In genomic region chr15:70882361-70882760, GRCh38 we compare ENCODE assay signal across 17 cellular contexts. TPM values are rescaled to one million over a fixed set of nuclear protein-coding genes. Genes with fewer than 3 reads are reported as not detected.
DNase-seq lines count a peak whose midpoint lies in the region; ATAC-seq and TF ChIP-seq lines count a peak whose summit lies in the region.
"Had no signal": no experiment of that assay in that cellular context is flagged by ENCODE, and none has a peak within 500 bp of the region (broad histone marks: within the 10 kb centered on the region; RNA-seq: fewer than 3 reads in every experiment).

No MANE protein-coding gene starts in this region.

- no peaks in the 10 kb centered on the region for H3K9me3 ChIP-seq in fibroblast of lung (ENCODE audit: control insufficient read depth, insufficient read depth, low read depth, low read length)

- CTCF ChIA-PET in RWPE1 (lab: Yijun Ruan, JAX): interaction anchor here (1.2 kb wide), 1 partner anchor 57 kb away, joined by 4 read pairs; no protein-coding TSS in a partner anchor

- no peak overlapping the region for H3K4me3 ChIP-seq in fibroblast of lung (replicated peaks in 1 of 4; ENCODE audit: control extremely low read depth in 1 of 4, insufficient read depth in 1 of 4, low read depth in 3 of 4, low read length in 4 of 4)

- peaks cover 8% of the 10 kb centered on the region for H3K4me1 Mint-ChIP-seq in stimulated activated naive CD8-positive, alpha-beta T cell treated with anti-CD3 and anti-CD28 coated beads, Interleukin-15, amount 100 ng/mL, for 72 hours
- H3K4me1 Mint-ChIP-seq: CD4-positive, CD25-positive, alpha-beta regulatory T cell; H9; IgD-negative memory B cell had no signal

- H3K4me2 ChIP-seq in fibroblast of lung (ENCODE audit: extremely low read depth, insufficient read depth, low read length): peak overlapping the region; percentile 35

- H3K27me3 ChIP-seq in fibroblast of lung (ENCODE audit: control insufficient read depth, insufficient read depth, low read length): no peaks in the 10 kb centered on the region

- no peaks in the 10 kb centered on the region for H3K79me2 ChIP-seq in fibroblast of lung (ENCODE audit: control insufficient read depth, insufficient read depth, low read length)

- no peak overlapping the region for H3K4me3 Mint-ChIP-seq in stimulated activated naive CD8-positive, alpha-beta T cell treated with anti-CD3 and anti-CD28 coated beads, Interleukin-15, amount 100 ng/mL, for 72 hours
- H3K4me3 Mint-ChIP-seq: CD4-positive, CD25-positive, alpha-beta regulatory T cell; H9; IgD-negative memory B cell had no signal

- POLR2A ChIA-PET in RWPE1 (lab: Yijun Ruan, JAX; ENCODE audit: low non-redundant PET): no interaction called here

- H4K20me1 ChIP-seq in fibroblast of lung (ENCODE audit: control insufficient read depth, extremely low read depth, insufficient read depth, low read length): no peaks in the 10 kb centered on the region

- no peak overlapping the region for H3K9ac ChIP-seq in fibroblast of lung (ENCODE audit: insufficient read depth, low read length)

- ATAC-seq in stimulated activated naive CD8-positive, alpha-beta T cell treated with anti-CD3 and anti-CD28 coated beads, Interleukin-15, Interleukin-2, amounts not matched to agents 100 U/mL and 50 U/mL, for 24 hours: peak; percentile 61
- no peak for ATAC-seq in stimulated activated naive CD8-positive, alpha-beta T cell treated with anti-CD3 and anti-CD28 coated beads, Interleukin-15, amount 100 ng/mL, for 72 hours
- ATAC-seq: Right ventricle myocardium inferior had no signal

- H3K27me3 Mint-ChIP-seq in stimulated activated naive CD8-positive, alpha-beta T cell treated with anti-CD3 and anti-CD28 coated beads, Interleukin-15, amount 100 ng/mL, for 72 hours: peaks cover 41% of the 10 kb centered on the region

- TF ChIP-seq CTCF in fibroblast of lung (conservative IDR thresholded peaks at IDR 0.05 in 1 of 2, IDR thresholded peaks at IDR 0.05 in 1 of 2; ENCODE audit: low read depth in 1 of 2, low read length in 2 of 2) (no peak), RWPE1 (conservative IDR thresholded peaks at IDR 0.05; ENCODE audit: low read depth) (no peak)

- no peak for DNase-seq in stimulated activated naive CD8-positive, alpha-beta T cell treated with anti-CD3 and anti-CD28 coated beads, Interleukin-15, Interleukin-2, amounts not matched to agents 100 U/mL and 50 U/mL, for 24 hours
- DNase-seq in stimulated activated naive CD8-positive, alpha-beta T cell treated with anti-CD3 and anti-CD28 coated beads, Interleukin-15, amount 100 ng/mL, for 72 hours: no peak
- peak; percentile 60 for DNase-seq in M059J (ENCODE audit: low read depth)
- peak in 1 of 2 donors; percentile 57 for DNase-seq in fibroblast of lung (ENCODE audit: low read depth in 2 of 2)
- no peak for DNase-seq in RWPE1 (ENCODE audit: low spot score)
- DNase-seq in stimulated activated CD4-positive, alpha-beta T cell treated with anti-CD3 and anti-CD28 coated beads, Interleukin-2, amount 100 ng/mL, for 48 hours: no peak
- no peak for DNase-seq in LoVo (ENCODE audit: low spot score)
- DNase-seq: ACHN; CD4-positive, CD25-positive, alpha-beta regulatory T cell; H9; NCI-H1105; NCI-H1694 treated with DMSO at 0.1 percent for 48 hours; NCI-H345; NCI-H526 treated with DMSO at 0.1 percent for 48 hours; NK-92 treated with Interleukin-12 subunit alpha and Interleukin-12 subunit beta, amount 100 ng/mL, for 24 hours had no signal

- H3K27ac ChIP-seq in fibroblast of lung (ENCODE audit: insufficient read depth, low read length) (no peak overlapping the region), RWPE1 (no peak overlapping the region)

- peak overlapping the region in 1 of 2 donors; percentile 83 for H3K27ac Mint-ChIP-seq in stimulated activated naive CD8-positive, alpha-beta T cell treated with anti-CD3 and anti-CD28 coated beads, Interleukin-15, amount 100 ng/mL, for 72 hours
- H3K27ac Mint-ChIP-seq: CD4-positive, CD25-positive, alpha-beta regulatory T cell; H9; IgD-negative memory B cell had no signal

- H2AFZ ChIP-seq in fibroblast of lung (ENCODE audit: low read length): no peak overlapping the region

- H3K4me1 ChIP-seq in fibroblast of lung (ENCODE audit: control insufficient read depth, extremely low read depth, insufficient read depth, low read length): peaks cover 15% of the 10 kb centered on the region

- no peaks in the 10 kb centered on the region for H3K36me3 ChIP-seq in fibroblast of lung (ENCODE audit: control insufficient read depth, insufficient read depth, low read length)

- no peaks in the 10 kb centered on the region for H3K9me3 Mint-ChIP-seq in stimulated activated naive CD8-positive, alpha-beta T cell treated with anti-CD3 and anti-CD28 coated beads, Interleukin-15, amount 100 ng/mL, for 72 hours
- H3K9me3 Mint-ChIP-seq: CD4-positive, CD25-positive, alpha-beta regulatory T cell; H9; IgD-negative memory B cell had no signal

RNA-seq across cellular contexts. Expression of gene THAP10, which starts 9.9 kb away (rescaled TPM):
- total RNA-seq in M059J (2014; rRNA removed; shearing (Covaris generic)): 4.5 and 6.6 TPM in 2 replicates
- total RNA-seq in fibroblast of lung: 2.3 and 5.0 TPM in 2 replicates
- 4.6 and 7.9 TPM in 2 replicates for polyA plus RNA-seq in fibroblast of lung
- 2.7 and 5.9 TPM in 2 replicates for polyA plus RNA-seq in fibroblast of lung (2012)
- polyA minus RNA-seq in fibroblast of lung (ENCODE audit: low replicate concordance): 0.15 TPM in 1 of 2 replicates, not detected in the other
- total RNA-seq: CD4-positive, CD25-positive, alpha-beta regulatory T cell had no signal
- polyA plus RNA-seq: CD4-positive, CD25-positive, alpha-beta regulatory T cell had no signal

RNA-seq across cellular contexts. Expression of gene LRRC49, which starts 10.3 kb away (rescaled TPM):
- 6.5 and 8.1 TPM in 2 replicates for total RNA-seq in M059J (2014; rRNA removed; shearing (Covaris generic))
- total RNA-seq in fibroblast of lung: 20.5 and 31.5 TPM in 2 replicates
- 10.0 and 16.2 TPM in 2 replicates for polyA plus RNA-seq in fibroblast of lung
- 6.4 and 11.4 TPM in 2 replicates for polyA plus RNA-seq in fibroblast of lung (2012)
- polyA minus RNA-seq in fibroblast of lung (ENCODE audit: low replicate concordance): 8.9 and 18.8 TPM in 2 replicates
- total RNA-seq: CD4-positive, CD25-positive, alpha-beta regulatory T cell had no signal
- polyA plus RNA-seq: IgD-negative memory B cell had no signal

RNA-seq across cellular contexts. Expression of gene LARP6, which starts 28.4 kb away (rescaled TPM):
- total RNA-seq in M059J (2014; rRNA removed; shearing (Covaris generic)): 28.2 and 58.3 TPM in 2 replicates
- 72.9 and 108 TPM in 2 replicates for total RNA-seq in fibroblast of lung
- polyA plus RNA-seq in fibroblast of lung: 160 and 273 TPM in 2 replicates
- polyA plus RNA-seq in fibroblast of lung (2012): 189 and 329 TPM in 2 replicates
- polyA minus RNA-seq in fibroblast of lung (ENCODE audit: low replicate concordance): 26.4 and 41.4 TPM in 2 replicates
- total RNA-seq: CD4-positive, CD25-positive, alpha-beta regulatory T cell had no signal
- polyA plus RNA-seq: CD4-positive, CD25-positive, alpha-beta regulatory T cell; IgD-negative memory B cell had no signal
